25 cellular contexts compared by ENCODE assay signal in genomic region chr1:26854953-26855352, GRCh38. TPM values are rescaled to one million over a fixed set of nuclear protein-coding genes. Genes with fewer than 3 reads are reported as not detected.
DNase-seq lines count a peak whose midpoint lies in the region; ATAC-seq, FAIRE-seq and TF ChIP-seq lines count a peak whose summit lies in the region.
"Had no signal": no experiment of that assay in that cellular context is flagged by ENCODE, and none has a peak within 500 bp of the region (broad histone marks: within the 10 kb centered on the region; RNA-seq: fewer than 3 reads in every experiment).

No MANE protein-coding gene starts in this region.

- no peak overlapping the region for H3K4me3 Mint-ChIP-seq in activated CD8-positive, alpha-beta memory T cell treated with anti-CD3 and anti-CD28 coated beads, Interleukin-2, amount 10 ng/mL, durations not matched to agents 7 days and 5 days
- H3K4me3 Mint-ChIP-seq: activated CD4-positive, alpha-beta T cell treated with anti-CD3 and anti-CD28 coated beads, Interleukin-2, amount 10 ng/mL, durations not matched to agents 7 days and 5 days; natural killer cell treated with Interleukin-12 subunit alpha and Interleukin-12 subunit beta and Interleukin-15 and Interleukin-18, amount 100 ng/mL, for 72 hours had no signal

- FAIRE-seq in bronchial epithelial cell (lab: Jason Lieb, UNC): no peak
- FAIRE-seq: frontal cortex, kidney had no signal

- H3K9ac ChIP-seq in BLaER1 treated with 17β-estradiol and CSF1 and Interleukin-3, amounts not matched to agents 10 nM and 100 nM: peak overlapping the region in 8 of 11 experiments; percentile 5 to 56 (median 22); a peak in 9 of 22 replicates
- no peak overlapping the region for H3K9ac ChIP-seq in neuronal stem cell (ENCODE audit: low read depth, low read length, poor library complexity)

- CTCF ChIA-PET in activated CD8-positive, alpha-beta memory T cell treated with anti-CD3 and anti-CD28 coated beads, Interleukin-2, amount 10 ng/mL, durations not matched to agents 7 days and 5 days (lab: Charles Lee): interaction anchor here (0.9 to 2.1 kb wide), 4 partner anchors 9 to 33 kb away, joined by 3 to 6 read pairs (median 4); no protein-coding TSS in a partner anchor

- H2AK5ac ChIP-seq in neuronal stem cell (ENCODE audit: low read depth, low read length): no peak overlapping the region

- no peak overlapping the region for H3K4ac ChIP-seq in neuronal stem cell (ENCODE audit: low read length)

- H3K27me3 ChIP-seq in BLaER1 treated with 17β-estradiol and CSF1 and Interleukin-3, amounts not matched to agents 10 nM and 100 nM: no peaks in the 10 kb centered on the region
- H3K27me3 ChIP-seq in bronchial epithelial cell (ENCODE audit: control insufficient read depth, insufficient read depth, low read length) (no peaks in the 10 kb centered on the region), neuronal stem cell (ENCODE audit: control insufficient read depth in 3 of 3, insufficient read depth in 3 of 3, low read depth in 1 of 3, low read length in 3 of 3) (no peaks in the 10 kb centered on the region)
- H3K27me3 ChIP-seq: adrenal gland, dorsolateral prefrontal cortex, stomach, upper lobe of left lung had no signal

- no peak overlapping the region for H3K27ac Mint-ChIP-seq in activated CD8-positive, alpha-beta memory T cell treated with anti-CD3 and anti-CD28 coated beads, Interleukin-2, amount 10 ng/mL, durations not matched to agents 7 days and 5 days
- H3K27ac Mint-ChIP-seq: activated CD4-positive, alpha-beta T cell treated with anti-CD3 and anti-CD28 coated beads, Interleukin-2, amount 10 ng/mL, durations not matched to agents 7 days and 5 days; natural killer cell treated with Interleukin-12 subunit alpha and Interleukin-12 subunit beta and Interleukin-15 and Interleukin-18, amount 100 ng/mL, for 72 hours had no signal

- no peak overlapping the region for H2BK5ac ChIP-seq in neuronal stem cell (ENCODE audit: low read length)

- TF ChIP-seq CTCF in bronchial epithelial cell (IDR thresholded peaks at IDR 0.05; ENCODE audit: insufficient read depth, low read length, severe bottlenecking): no peak

- ATAC-seq in GM18861 (IDR thresholded peaks at IDR 0.05; ENCODE audit: unreplicated experiment) (no peak), left ventricle myocardium superior (no peak)
- no peak for ATAC-seq in activated CD8-positive, alpha-beta memory T cell treated with anti-CD3 and anti-CD28 coated beads, Interleukin-2, amount 10 ng/mL, durations not matched to agents 7 days and 5 days
- ATAC-seq: natural killer cell treated with Interleukin-12 subunit alpha and Interleukin-12 subunit beta and Interleukin-15 and Interleukin-18, amount 100 ng/mL, for 72 hours had no signal

- H3K9me3 Mint-ChIP-seq in activated CD8-positive, alpha-beta memory T cell treated with anti-CD3 and anti-CD28 coated beads, Interleukin-2, amount 10 ng/mL, durations not matched to agents 7 days and 5 days (ENCODE audit: low read depth): no peaks in the 10 kb centered on the region
- H3K9me3 Mint-ChIP-seq: activated CD4-positive, alpha-beta T cell treated with anti-CD3 and anti-CD28 coated beads, Interleukin-2, amount 10 ng/mL, durations not matched to agents 7 days and 5 days; natural killer cell treated with Interleukin-12 subunit alpha and Interleukin-12 subunit beta and Interleukin-15 and Interleukin-18, amount 100 ng/mL, for 72 hours had no signal

- H3K9me3 ChIP-seq in BLaER1 treated with 17β-estradiol and CSF1 and Interleukin-3, amounts not matched to agents 10 nM and 100 nM (replicated peaks in 1 of 11): no peaks in the 10 kb centered on the region
- H3K9me3 ChIP-seq in neuronal stem cell (replicated peaks in 1 of 2; ENCODE audit: control insufficient read depth in 2 of 2, insufficient read depth in 1 of 2, low read depth in 1 of 2, low read length in 2 of 2): no peaks in the 10 kb centered on the region
- H3K9me3 ChIP-seq: adrenal gland, stomach, upper lobe of left lung had no signal

- no peaks in the 10 kb centered on the region for H3K27me3 Mint-ChIP-seq in activated CD8-positive, alpha-beta memory T cell treated with anti-CD3 and anti-CD28 coated beads, Interleukin-2, amount 10 ng/mL, durations not matched to agents 7 days and 5 days
- H3K27me3 Mint-ChIP-seq: activated CD4-positive, alpha-beta T cell treated with anti-CD3 and anti-CD28 coated beads, Interleukin-2, amount 10 ng/mL, durations not matched to agents 7 days and 5 days; natural killer cell treated with Interleukin-12 subunit alpha and Interleukin-12 subunit beta and Interleukin-15 and Interleukin-18, amount 100 ng/mL, for 72 hours had no signal

- H3K79me1 ChIP-seq in neuronal stem cell (ENCODE audit: low read depth, low read length): no peaks in the 10 kb centered on the region

- no peak overlapping the region for H3K18ac ChIP-seq in neuronal stem cell (ENCODE audit: low read length)

- H2BK120ac ChIP-seq in neuronal stem cell (ENCODE audit: low read depth, low read length): peak overlapping the region; percentile 8

- intact Hi-C loops in left ventricle myocardium superior (cut with micrococcal nuclease): no loop called here

- no peak overlapping the region for H2AFZ ChIP-seq in neuronal stem cell (ENCODE audit: low read length)

- no peak overlapping the region for H4K91ac ChIP-seq in neuronal stem cell (ENCODE audit: low read depth, low read length, poor library complexity)

- no CpG with 5 or more reads among the region's 5 CpGs for WGBS in neuronal stem cell (ENCODE audit: extremely low coverage in 2 of 2, insufficient read length in 2 of 2, insufficient replicate concordance in 1 of 2), 2 donors

- H4K20me1 ChIP-seq in BLaER1 treated with 17β-estradiol and CSF1 and Interleukin-3, amounts not matched to agents 10 nM and 100 nM: peaks cover 0 to 47% (median 5%) of the 10 kb centered on the region in 11 experiments; a peak in 9 of 22 replicates

- peaks cover 0 to 16% (median 6%) of the 10 kb centered on the region in 10 experiments; a peak in 9 of 20 replicates for H3K4me1 ChIP-seq in BLaER1 treated with 17β-estradiol and CSF1 and Interleukin-3, amounts not matched to agents 10 nM and 100 nM
- peaks cover 0 to 6% of the 10 kb centered on the region in 2 donors for H3K4me1 ChIP-seq in neuronal stem cell (ENCODE audit: control insufficient read depth in 2 of 2, insufficient read depth in 1 of 2, low read depth in 1 of 2, low read length in 2 of 2)
- H3K4me1 ChIP-seq: adrenal gland, upper lobe of left lung had no signal

- DNase-seq in HPDE6-E6E7 (ENCODE audit: extremely low spot score): peak; percentile 74
- DNase-seq in bronchial epithelial cell (ENCODE audit: low read depth): peak; percentile 89
- DNase-seq in neuronal stem cell (ENCODE audit: low spot score): no peak
- no peak for DNase-seq in retina
- no peak for DNase-seq in activated CD8-positive, alpha-beta memory T cell treated with anti-CD3 and anti-CD28 coated beads, Interleukin-2, amount 10 ng/mL, durations not matched to agents 7 days and 5 days
- DNase-seq in left ventricle myocardium superior: no peak
- DNase-seq: activated CD4-positive, alpha-beta T cell treated with anti-CD3 and anti-CD28 coated beads, Interleukin-2, amount 10 ng/mL, durations not matched to agents 7 days and 5 days; activated CD8-positive, alpha-beta memory T cell treated with anti-CD3 and anti-CD28 coated beads, Interleukin-2, amount 50 U/mL, for 48 hours; activated effector memory CD4-positive, alpha-beta T cell treated with anti-CD3 and anti-CD28 coated beads, Interleukin-2, amount 50 U/mL, for 16 hours; adrenal gland; EL; kidney; mesenchymal stem cell; NCI-H146; NCI-H226; stimulated activated CD4-positive, alpha-beta T cell treated with anti-CD3 and anti-CD28 coated beads, Interleukin-2, amount 100 ng/mL, for 48 hours; stomach; T-helper 2 cell; upper lobe of left lung had no signal

- no peak overlapping the region for H4K8ac ChIP-seq in neuronal stem cell (ENCODE audit: low read depth, low read length)

- H3K27ac ChIP-seq in BLaER1 treated with 17β-estradiol and CSF1 and Interleukin-3, amounts not matched to agents 10 nM and 100 nM: peak overlapping the region in 3 of 11 experiments; percentile 7 to 31 (median 9); a peak in 1 of 22 replicates
- no peak overlapping the region for H3K27ac ChIP-seq in neuronal stem cell (replicated peaks; ENCODE audit: low read length)
- H3K27ac ChIP-seq: adrenal gland, upper lobe of left lung had no signal

- no peak overlapping the region for H2BK12ac ChIP-seq in neuronal stem cell (ENCODE audit: low read length)

- H3K14ac ChIP-seq in neuronal stem cell (ENCODE audit: low read length): no peak overlapping the region

- H3K23ac ChIP-seq in neuronal stem cell (ENCODE audit: low read depth, low read length, poor library complexity): no peak overlapping the region

- H3K36me3 ChIP-seq in BLaER1 treated with 17β-estradiol and CSF1 and Interleukin-3, amounts not matched to agents 10 nM and 100 nM: peaks cover 60 to 84% (median 64%) of the 10 kb centered on the region in 11 experiments
- H3K36me3 ChIP-seq in bronchial epithelial cell (ENCODE audit: control insufficient read depth, insufficient read depth, low read length) (peaks cover 26% of the 10 kb centered on the region), neuronal stem cell (replicated peaks in 1 of 2; ENCODE audit: control insufficient read depth in 2 of 2, insufficient read depth in 2 of 2, low read length in 2 of 2) (peaks cover 32 to 64% of the 10 kb centered on the region in 2 donors)

- peak overlapping the region in 4 of 11 experiments; percentile 9 to 24 (median 16); a peak in 3 of 22 replicates for H3K4me2 ChIP-seq in BLaER1 treated with 17β-estradiol and CSF1 and Interleukin-3, amounts not matched to agents 10 nM and 100 nM
- H3K4me2 ChIP-seq in neuronal stem cell (ENCODE audit: insufficient read depth, low read length, poor library complexity, severe bottlenecking): no peak overlapping the region

- peaks cover 25% of the 10 kb centered on the region for H3K36me3 Mint-ChIP-seq in activated CD8-positive, alpha-beta memory T cell treated with anti-CD3 and anti-CD28 coated beads, Interleukin-2, amount 10 ng/mL, durations not matched to agents 7 days and 5 days

- H3K4me1 Mint-ChIP-seq in activated CD8-positive, alpha-beta memory T cell treated with anti-CD3 and anti-CD28 coated beads, Interleukin-2, amount 10 ng/mL, durations not matched to agents 7 days and 5 days: no peaks in the 10 kb centered on the region
- H3K4me1 Mint-ChIP-seq: activated CD4-positive, alpha-beta T cell treated with anti-CD3 and anti-CD28 coated beads, Interleukin-2, amount 10 ng/mL, durations not matched to agents 7 days and 5 days had no signal

- no peak overlapping the region for H2BK15ac ChIP-seq in neuronal stem cell (ENCODE audit: low read length)

- no peak overlapping the region for H3K4me3 ChIP-seq in BLaER1 treated with 17β-estradiol and CSF1 and Interleukin-3, amounts not matched to agents 10 nM and 100 nM
- H3K4me3 ChIP-seq in bronchial epithelial cell (ENCODE audit: low read depth, low read length) (no peak overlapping the region), neuronal stem cell (ENCODE audit: low read length in 2 of 2) (no peak overlapping the region)
- H3K4me3 ChIP-seq: adrenal gland, dorsolateral prefrontal cortex, stomach, upper lobe of left lung had no signal

RNA-seq across cellular contexts. Expression of gene SFN, which starts 8.0 kb away (rescaled TPM):
- total RNA-seq in bronchial epithelial cell (465 and 1,125 TPM in 2 replicates), left ventricle myocardium superior (not detected)
- polyA plus RNA-seq in neuronal stem cell (2013, experiment 1 of 2): 1.9 TPM
- 2.1 TPM for polyA plus RNA-seq in neuronal stem cell (2013, experiment 2 of 2)
- total RNA-seq in activated CD8-positive, alpha-beta memory T cell treated with anti-CD3 and anti-CD28 coated beads, Interleukin-2, amount 10 ng/mL, durations not matched to agents 7 days and 5 days: under 1 TPM in 1 of 2 experiments, not detected in 1; 0.73 TPM
- total RNA-seq: skeletal muscle tissue had no signal

RNA-seq across cellular contexts. Expression of gene ZDHHC18, which starts 28.5 kb away (rescaled TPM):
- total RNA-seq in bronchial epithelial cell (5.0 and 6.1 TPM in 2 replicates), left ventricle myocardium superior (18.1 TPM)
- 44.5 TPM for polyA plus RNA-seq in neuronal stem cell (2013, experiment 1 of 2)
- polyA plus RNA-seq in neuronal stem cell (2013, experiment 2 of 2): 43.3 TPM
- total RNA-seq in activated CD8-positive, alpha-beta memory T cell treated with anti-CD3 and anti-CD28 coated beads, Interleukin-2, amount 10 ng/mL, durations not matched to agents 7 days and 5 days: 10 to 100 TPM; 53.1 to 54.9 TPM

RNA-seq across cellular contexts. Expression of gene GPN2, which starts 35.1 kb away (rescaled TPM):
- total RNA-seq in bronchial epithelial cell: 8.7 and 9.2 TPM in 2 replicates
- polyA plus RNA-seq in neuronal stem cell (2013, experiment 1 of 2): 9.7 TPM
- polyA plus RNA-seq in neuronal stem cell (2013, experiment 2 of 2): 11.6 TPM
- 10 to 100 TPM; 32.9 to 41.1 TPM for total RNA-seq in activated CD8-positive, alpha-beta memory T cell treated with anti-CD3 and anti-CD28 coated beads, Interleukin-2, amount 10 ng/mL, durations not matched to agents 7 days and 5 days
- 16.4 TPM for total RNA-seq in left ventricle myocardium superior

RNA-seq across cellular contexts. Expression of gene GPATCH3, which starts 45.3 kb away (rescaled TPM):
- total RNA-seq in bronchial epithelial cell: 7.6 and 11.8 TPM in 2 replicates
- polyA plus RNA-seq in neuronal stem cell (2013, experiment 1 of 2): 7.7 TPM
- polyA plus RNA-seq in neuronal stem cell (2013, experiment 2 of 2): 8.2 TPM
- 10 to 100 TPM; 15.0 to 17.0 TPM for total RNA-seq in activated CD8-positive, alpha-beta memory T cell treated with anti-CD3 and anti-CD28 coated beads, Interleukin-2, amount 10 ng/mL, durations not matched to agents 7 days and 5 days
- total RNA-seq in left ventricle myocardium superior: 10.2 TPM

RNA-seq across cellular contexts. Expression of gene NR0B2, which starts 58.8 kb away (rescaled TPM):
- not detected in 2 replicates for total RNA-seq in bronchial epithelial cell
- polyA plus RNA-seq in neuronal stem cell (2013, experiment 1 of 2): not detected
- polyA plus RNA-seq in neuronal stem cell (2013, experiment 2 of 2): 0.03 TPM
- total RNA-seq in activated CD8-positive, alpha-beta memory T cell treated with anti-CD3 and anti-CD28 coated beads, Interleukin-2, amount 10 ng/mL, durations not matched to agents 7 days and 5 days: not detected
- total RNA-seq in left ventricle myocardium superior: 5.3 TPM
- total RNA-seq: activated CD4-positive, alpha-beta T cell treated with anti-CD3 and anti-CD28 coated beads, Interleukin-2, amount 10 ng/mL, durations not matched to agents 7 days and 5 days; frontal cortex; natural killer cell treated with Interleukin-12 subunit alpha and Interleukin-12 subunit beta and Interleukin-15 and Interleukin-18, amount 100 ng/mL, for 72 hours; skeletal muscle tissue had no signal

Comparison
In these comparisons a context has a peak if more than half of its experiments do, and no peak if none do; other contexts are left out.
1. DNase-seq: peak in HPDE6-E6E7 (single experiment) and bronchial epithelial cell (single experiment); none in neuronal stem cell (single experiment), retina (single experiment), activated CD8-positive, alpha-beta memory T cell treated with anti-CD3 and anti-CD28 coated beads, Interleukin-2, amount 10 ng/mL, durations not matched to agents 7 days and 5 days (single experiment) and left ventricle myocardium superior (single experiment).
2. RNA of gene SFN, which starts 8.0 kb away (total RNA-seq): 465 to 1,125 TPM in bronchial epithelial cell; 0.73 TPM in activated CD8-positive, alpha-beta memory T cell treated with anti-CD3 and anti-CD28 coated beads, Interleukin-2, amount 10 ng/mL, durations not matched to agents 7 days and 5 days and not detected in left ventricle myocardium superior (single experiment); every median in the first group is over 100 times any median in the second.